ENCODE assay signal across 16 cellular contexts in genomic region chrX:69282893-69283690, GRCh38.
DNase-seq lines count a peak whose midpoint lies in the region; ATAC-seq and TF ChIP-seq lines count a peak whose summit lies in the region.
"Had no signal": no experiment of that assay in that cellular context is flagged by ENCODE, and none has a peak within 500 bp of the region (broad histone marks: within the 10 kb centered on the region; RNA-seq: fewer than 3 reads in every experiment).

No MANE protein-coding gene starts in this region.

- in situ Hi-C loops in astrocyte of the cerebellum (cut with HindIII; ENCODE audit: low sequenced_read_pairs) = no loop called here

- H2AFZ ChIP-seq in SK-N-SH (ENCODE audit: low read depth) = no peak overlapping the region

- ATAC-seq in SK-N-SH treated with all-trans-retinoic acid at 6 μM for 48 hours = no peak
- no peak for ATAC-seq in CD8-positive, alpha-beta T cell
- ATAC-seq: PC-3 had no signal

- H3K27ac ChIP-seq in SK-N-SH (ENCODE audit: low read depth in 2 of 2, low read length in 1 of 2) = no peak overlapping the region
- no peak overlapping the region for H3K27ac ChIP-seq in CD8-positive, alpha-beta T cell (ENCODE audit: low read depth, low read length)
- H3K27ac ChIP-seq: C4-2B had no signal

- H3K4me3 ChIP-seq in SK-N-SH (ENCODE audit: low read depth in 2 of 2, low read length in 1 of 2) (no peak overlapping the region), astrocyte of the cerebellum (ENCODE audit: low read depth, low read length) (no peak overlapping the region)
- H3K4me3 ChIP-seq in CD8-positive, alpha-beta T cell (ENCODE audit: low read depth, low read length) = no peak overlapping the region

- CTCF ChIA-PET in SK-N-SH (lab: Yijun Ruan, JAX) = interaction anchor here (0.6 to 3.8 kb wide), 6 partner anchors 52 to 460 kb away, joined by 4 to 22 read pairs (median 8); partner anchors contain the start of gene EFNB1
- CTCF ChIA-PET in CD8-positive, alpha-beta T cell (lab: Charles Lee) = interaction anchor here (0.9 to 2.5 kb wide), 2 partner anchors 451 to 456 kb away, joined by 3 to 8 read pairs; no protein-coding TSS in a partner anchor

- no peak overlapping the region for H3K4me3 Mint-ChIP-seq in CD8-positive, alpha-beta T cell

- H3K36me3 Mint-ChIP-seq in CD8-positive, alpha-beta T cell = no peaks in the 10 kb centered on the region

- no peaks in the 10 kb centered on the region for H3K36me3 ChIP-seq in SK-N-SH (replicated peaks in 1 of 2; ENCODE audit: control insufficient read depth in 1 of 2, insufficient read depth in 2 of 2, low read length in 1 of 2)
- H3K36me3 ChIP-seq in CD8-positive, alpha-beta T cell (ENCODE audit: insufficient read depth, low read length) = no peaks in the 10 kb centered on the region

- WGBS in SK-N-SH (ENCODE audit: low lambda C conversion rate) = 49% methylated on average over 10 of the region's 10 CpGs

- no peak for TF ChIP-seq EP300 in SK-N-SH (IDR thresholded peaks at IDR 0.05; ENCODE audit: borderline replicate concordance in 1 of 2, low read depth in 1 of 2, low read length in 1 of 2)

- DNase-seq in SK-N-SH = no peak
- no peak for DNase-seq in astrocyte of the cerebellum (ENCODE audit: low read depth)
- peak; percentile 31 for DNase-seq in iPS-NIHi7 (ENCODE audit: extremely low spot score)
- DNase-seq in NCI-H2171 (lab: John Stamatoyannopoulos, UW) = no peak
- no peak for DNase-seq in NCI-H1694 treated with DMSO at 0.1 percent for 48 hours (lab: John Stamatoyannopoulos, UW)
- no peak for DNase-seq in DMS53 (lab: John Stamatoyannopoulos, UW)
- no peak for DNase-seq in CD8-positive, alpha-beta T cell
- DNase-seq: Caco-2, Kasumi-1, NCI-H1417 treated with DMSO at 0.1 percent for 48 hours, NCI-H2029 treated with DMSO at 0.1 percent for 48 hours, NCI-H2227 treated with DMSO at 0.1 percent for 48 hours, NCI-H524 treated with DMSO at 0.1 percent for 48 hours, PC-3 had no signal

- no peaks in the 10 kb centered on the region for H3F3A ChIP-seq in SK-N-SH (replicated peaks; ENCODE audit: insufficient read depth)

- TF ChIP-seq CTCF in SK-N-SH (IDR thresholded peaks at IDR 0.05) (no peak), astrocyte of the cerebellum (IDR thresholded peaks at IDR 0.05; ENCODE audit: low read depth, low read length, missing control alignments) (peak; percentile 15)
- no peak for TF ChIP-seq CTCF in CD8-positive, alpha-beta T cell (IDR thresholded peaks at IDR 0.05)

- no peaks in the 10 kb centered on the region for H3K9me2 ChIP-seq in SK-N-SH

- H3K27me3 Mint-ChIP-seq in CD8-positive, alpha-beta T cell (ENCODE audit: low read depth) = no peaks in the 10 kb centered on the region

- peaks cover 0 to 6% of the 10 kb centered on the region in 2 experiments; a peak in 1 of 4 replicates for H3K4me1 ChIP-seq in SK-N-SH (ENCODE audit: control insufficient read depth in 1 of 2, insufficient read depth in 2 of 2, low read depth in 1 of 2, low read length in 1 of 2)
- no peaks in the 10 kb centered on the region for H3K4me1 ChIP-seq in CD8-positive, alpha-beta T cell (ENCODE audit: insufficient read depth, low read length)
- H3K4me1 ChIP-seq: Caco-2 had no signal

- intact Hi-C loops in CD8-positive, alpha-beta T cell (cut with DNase I, micrococcal nuclease) = loop anchor here in 1 of 2 experiments (10.0 kb wide), 1 partner anchor 118 kb away; the partner anchor contains the start of gene PJA1

- H3K9ac ChIP-seq in SK-N-SH = no peak overlapping the region

- no peaks in the 10 kb centered on the region for H3K9me3 Mint-ChIP-seq in CD8-positive, alpha-beta T cell

- no peaks in the 10 kb centered on the region for H3K79me2 ChIP-seq in SK-N-SH (ENCODE audit: insufficient read depth)

- no peak overlapping the region for H3K27ac Mint-ChIP-seq in CD8-positive, alpha-beta T cell

- POLR2A ChIA-PET in SK-N-SH (lab: Yijun Ruan, JAX) = no interaction called here
- POLR2A ChIA-PET in CD8-positive, alpha-beta T cell (lab: Charles Lee) = no interaction called here

- H3K4me2 ChIP-seq in SK-N-SH = no peak overlapping the region

- no peaks in the 10 kb centered on the region for H3K4me1 Mint-ChIP-seq in CD8-positive, alpha-beta T cell (ENCODE audit: low read depth)

- H3K9me3 ChIP-seq in SK-N-SH = no peaks in the 10 kb centered on the region
- no peaks in the 10 kb centered on the region for H3K9me3 ChIP-seq in CD8-positive, alpha-beta T cell (ENCODE audit: low read length)
- H3K9me3 ChIP-seq: Caco-2 had no signal

- H3K27me3 ChIP-seq in SK-N-SH (ENCODE audit: insufficient read depth) = peaks cover 29% of the 10 kb centered on the region; the same call in 1 of the 2 replicates
- no peaks in the 10 kb centered on the region for H3K27me3 ChIP-seq in CD8-positive, alpha-beta T cell (ENCODE audit: insufficient read depth, low read length)

- H4K20me1 ChIP-seq in SK-N-SH (ENCODE audit: insufficient read depth) = no peaks in the 10 kb centered on the region

- TF ChIP-seq RAD21 in SK-N-SH (IDR thresholded peaks at IDR 0.05; ENCODE audit: low read length) = peak; percentile 11; the same call in 1 of the 2 replicates

TF ChIP-seq in SK-N-SH, 30 proteins besides CTCF, POLR2A, EP300 and RAD21 (continues in another document):
- TF ChIP-seq RFX5 (IDR thresholded peaks at IDR 0.05; ENCODE audit: low read length) (no peak), GABPA (IDR thresholded peaks at IDR 0.05; ENCODE audit: low read depth) (no peak), TEAD4 (IDR thresholded peaks at IDR 0.05; ENCODE audit: borderline replicate concordance, insufficient read depth) (no peak), FOXJ3 (CRISPR knock-in tag; IDR thresholded peaks at IDR 0.05) (no peak), ELF1 (IDR thresholded peaks at IDR 0.05) (no peak), JUND (IDR thresholded peaks at IDR 0.05) (no peak), IRF3 (IDR thresholded peaks at IDR 0.05; ENCODE audit: low read depth, low read length) (no peak), NRF1 (IDR thresholded peaks at IDR 0.05; ENCODE audit: low read depth, low read length) (no peak), ZBTB33 (IDR thresholded peaks at IDR 0.05; ENCODE audit: borderline replicate concordance, low read depth) (no peak)

TF ChIP-seq in SK-N-SH treated with all-trans-retinoic acid at 6 μM for 48 hours, 23 proteins besides CTCF, POLR2A, EP300 and RAD21:
- TF ChIP-seq SNAI2 (CRISPR knock-in tag; IDR thresholded peaks at IDR 0.05) (no peak), GLIS3 (CRISPR knock-in tag; IDR thresholded peaks at IDR 0.05) (no peak), OSR1 (CRISPR knock-in tag; IDR thresholded peaks at IDR 0.05) (no peak), CSDC2 (CRISPR knock-in tag; IDR thresholded peaks at IDR 0.05) (no peak), ZC3H10 (CRISPR knock-in tag; IDR thresholded peaks at IDR 0.05) (no peak), TCF4 (CRISPR knock-in tag; IDR thresholded peaks at IDR 0.05; ENCODE audit: borderline replicate concordance) (no peak), CSRNP3 (CRISPR knock-in tag; IDR thresholded peaks at IDR 0.05) (no peak), ISL1 (CRISPR knock-in tag; IDR thresholded peaks at IDR 0.05) (no peak), ZFP3 (CRISPR knock-in tag; IDR thresholded peaks at IDR 0.05) (no peak), PATZ1 (CRISPR knock-in tag; IDR thresholded peaks at IDR 0.05; ENCODE audit: borderline replicate concordance) (no peak), ZNF565 (CRISPR knock-in tag; conservative IDR thresholded peaks at IDR 0.05; ENCODE audit: low read depth) (no peak), ARNTL (CRISPR knock-in tag; IDR thresholded peaks at IDR 0.05; ENCODE audit: borderline replicate concordance, low read depth) (no peak), RARB (CRISPR knock-in tag; IDR thresholded peaks at IDR 0.05) (no peak), ZFP30 (CRISPR knock-in tag; IDR thresholded peaks at IDR 0.05) (no peak)
